Comparison of ENCODE assay signal across 18 cellular contexts in genomic region chr18:3468066-3468705, GRCh38.
"Had no signal": no experiment of that assay in that cellular context is flagged by ENCODE, and none has a peak within 500 bp of the region (broad histone marks: within the 10 kb centered on the region; RNA-seq: fewer than 3 reads in every experiment).

No MANE protein-coding gene starts in this region.

- H3K9me3 ChIP-seq: ascending aorta, lower lobe of right lung, right lobe of liver, suprapubic skin, upper lobe of right lung had no signal

- H3K4me3 Mint-ChIP-seq: activated CD4-positive, alpha-beta memory T cell treated with anti-CD3 and anti-CD28 coated beads for 36 hours; effector memory CD8-positive, alpha-beta T cell; naive B cell had no signal

- H3K4me1 Mint-ChIP-seq: naive B cell had no signal

- H3K4me1 ChIP-seq: ascending aorta, right lobe of liver, upper lobe of right lung had no signal

- ATAC-seq: effector memory CD8-positive, alpha-beta T cell had no signal

- H3K4me3 ChIP-seq: ascending aorta, lower lobe of right lung, right lobe of liver, suprapubic skin, upper lobe of right lung had no signal

- H3K27me3 Mint-ChIP-seq: activated CD4-positive, alpha-beta memory T cell treated with anti-CD3 and anti-CD28 coated beads for 36 hours; effector memory CD8-positive, alpha-beta T cell; naive B cell; progenitor cell of endocrine pancreas had no signal

- H3K36me3 Mint-ChIP-seq: activated CD4-positive, alpha-beta memory T cell treated with anti-CD3 and anti-CD28 coated beads for 36 hours; naive B cell had no signal

- H3K27me3 ChIP-seq: ascending aorta, right lobe of liver, suprapubic skin, upper lobe of right lung had no signal

- H3K27ac Mint-ChIP-seq: activated CD4-positive, alpha-beta memory T cell treated with anti-CD3 and anti-CD28 coated beads for 36 hours; effector memory CD8-positive, alpha-beta T cell; progenitor cell of endocrine pancreas had no signal

- DNase-seq: activated CD4-positive, alpha-beta memory T cell treated with anti-CD3 and anti-CD28 coated beads for 36 hours; activated CD4-positive, alpha-beta T cell treated with anti-CD3 and anti-CD28 coated beads for 1 hour; activated CD8-positive, alpha-beta memory T cell treated with anti-CD3 and anti-CD28 coated beads, Interleukin-2, amount 50 U/mL, for 48 hours; activated naive CD4-positive, alpha-beta T cell; caudate nucleus; effector memory CD8-positive, alpha-beta T cell; left cardiac atrium; lower lobe of right lung; midbrain; naive B cell; right lobe of liver; stimulated activated CD4-positive, alpha-beta T cell treated with anti-CD3 and anti-CD28 coated beads, Interleukin-12 subunit alpha, Interleukin-12 subunit beta, amount 100 ng/mL, for 4 hours; stimulated activated naive CD4-positive, alpha-beta T cell treated with Interleukin-2 at 50 U/mL for 16 hours; T-helper 9 cell; upper lobe of right lung had no signal

- H3K27ac ChIP-seq: ascending aorta, lower lobe of right lung, right lobe of liver, suprapubic skin, upper lobe of right lung had no signal

- H3K9me3 Mint-ChIP-seq: activated CD4-positive, alpha-beta memory T cell treated with anti-CD3 and anti-CD28 coated beads for 36 hours; effector memory CD8-positive, alpha-beta T cell; naive B cell had no signal

- H3K36me3 ChIP-seq: ascending aorta, lower lobe of right lung, right lobe of liver, suprapubic skin, upper lobe of right lung had no signal
